Comparison of ENCODE assay signal across 26 cellular contexts in genomic region chr5:107796797-107797196, GRCh38.
DNase-seq lines count a peak whose midpoint lies in the region; ATAC-seq, FAIRE-seq and TF ChIP-seq lines count a peak whose summit lies in the region.
"Had no signal": no experiment of that assay in that cellular context is flagged by ENCODE, and none has a peak within 500 bp of the region (broad histone marks: within the 10 kb centered on the region; RNA-seq: fewer than 3 reads in every experiment).

No MANE protein-coding gene starts in this region.

- peak; percentile 35 for TF ChIP-seq CTCF in AG09309 (IDR thresholded peaks at IDR 0.05; ENCODE audit: control insufficient read depth, insufficient read depth, low read depth, low read length, missing control alignments)
- TF ChIP-seq CTCF in HCT116 (IDR thresholded peaks at IDR 0.05 in 2 of 3, conservative IDR thresholded peaks at IDR 0.05 in 1 of 3; ENCODE audit: borderline replicate concordance in 1 of 3, insufficient read depth in 1 of 3, low read depth in 2 of 3, low read length in 2 of 3), result peak in 2 of 3 experiments; percentile 15 to 25; a peak in 2 of 6 replicates
- peak; percentile 10 for TF ChIP-seq CTCF in astrocyte (IDR thresholded peaks at IDR 0.05; ENCODE audit: insufficient read depth, low read depth, low read length)

- H3K9me3 ChIP-seq in HCT116 (ENCODE audit: control insufficient read depth in 1 of 2, insufficient read depth in 1 of 2, low read depth in 1 of 2, low read length in 2 of 2), result no peaks in the 10 kb centered on the region
- H3K9me3 ChIP-seq in astrocyte (ENCODE audit: insufficient read depth, low read depth, low read length), result no peaks in the 10 kb centered on the region

- intact Hi-C loops in HCT116 (cut with micrococcal nuclease) (no loop called here), left cardiac atrium (cut with DNase I) (no loop called here)

- H3K4me1 Mint-ChIP-seq in astrocyte (ENCODE audit: low read depth, unreplicated experiment), result no peaks in the 10 kb centered on the region
- H3K4me1 Mint-ChIP-seq: CD14-positive monocyte, naive B cell had no signal

- no peak overlapping the region for H3K27ac ChIP-seq in HCT116 (ENCODE audit: low read depth, low read length)
- H3K27ac ChIP-seq in astrocyte (ENCODE audit: low read depth, low read length), result no peak overlapping the region

- H3K27ac Mint-ChIP-seq in astrocyte (ENCODE audit: unreplicated experiment), result no peak overlapping the region
- H3K27ac Mint-ChIP-seq: naive B cell had no signal

- H3K9me3 Mint-ChIP-seq in astrocyte (ENCODE audit: unreplicated experiment), result peaks cover 11% of the 10 kb centered on the region

- POLR2A ChIA-PET in HCT116 (lab: Charles Lee), result no interaction called here

- CTCF ChIA-PET in HCT116 (lab: Charles Lee), result interaction anchor here (1.0 kb wide), 1 partner anchor 10 kb away, joined by 3 read pairs; no protein-coding TSS in a partner anchor

- H4K20me1 ChIP-seq in HCT116 (ENCODE audit: insufficient read depth) (no peaks in the 10 kb centered on the region), astrocyte (ENCODE audit: insufficient read depth, low read length) (no peaks in the 10 kb centered on the region)

- FAIRE-seq in astrocyte (lab: Jason Lieb, UNC), result no peak
- FAIRE-seq: A204.1 had no signal

- peaks cover 2% of the 10 kb centered on the region for H3K27me3 Mint-ChIP-seq in astrocyte (ENCODE audit: low read depth, unreplicated experiment)

- DNase-seq in AG09309 (ENCODE audit: low read depth) (no peak), HCT116 (ENCODE audit: low read depth, low spot score) (no peak), astrocyte (ENCODE audit: low read depth) (no peak), hepatic stellate cell (ENCODE audit: low spot score) (peak; percentile 14), left cardiac atrium (no peak)
- no peak for DNase-seq in activated CD4-positive, alpha-beta T cell treated with anti-CD3 and anti-CD28 coated beads, Interleukin-2, amount 50 U/mL, for 4 hours
- DNase-seq: activated CD4-positive, alpha-beta T cell treated with anti-CD3 and anti-CD28 coated beads for 1 hour; activated naive CD4-positive, alpha-beta T cell treated with Interleukin-2 at 50 U/mL for 16 hours; activated T-cell treated with anti-CD3 and anti-CD28 coated beads, Interleukin-2, amount 50 U/mL, for 48 hours; amygdala; cerebellar nuclear complex; mesendoderm; MV-4-11; naive B cell; NCI-H187 treated with DMSO at 0.1 percent for 48 hours; occipital lobe; retina; SHP77 treated with DMSO at 0.1 percent for 48 hours; stimulated activated CD4-positive, alpha-beta T cell treated with anti-CD3 and anti-CD28 coated beads, Interleukin-12 subunit alpha, Interleukin-12 subunit beta, amount 100 ng/mL, for 4 hours; stimulated activated CD4-positive, alpha-beta T cell treated with anti-CD3 and anti-CD28 coated beads, Interleukin-4, amount 100 ng/mL, for 4 hours; stimulated activated naive CD8-positive, alpha-beta T cell treated with anti-CD3 and anti-CD28 coated beads, Interleukin-15, Interleukin-2, amounts not matched to agents 100 U/mL and 50 U/mL, for 24 hours had no signal

- H3K4me1 ChIP-seq in HCT116 (ENCODE audit: control insufficient read depth in 1 of 2, insufficient read depth in 2 of 2, low read length in 2 of 2) (no peaks in the 10 kb centered on the region), astrocyte (ENCODE audit: insufficient read depth, low read length) (no peaks in the 10 kb centered on the region)

- H3K36me3 Mint-ChIP-seq in astrocyte (ENCODE audit: low read depth, unreplicated experiment), result no peaks in the 10 kb centered on the region
- H3K36me3 Mint-ChIP-seq: CD14-positive monocyte, naive B cell had no signal

- RAD21 ChIA-PET in HCT116 (lab: Charles Lee; ENCODE audit: low non-redundant PET in 1 of 2, low total read pairs in 2 of 2, uncharacterized antibody in 2 of 2, unreplicated experiment in 2 of 2), result no interaction called here

- no TSS peak for BruUV-seq in HCT116 (replicated peaks; lab: Mats Ljungman, UMichigan)

- TF ChIP-seq RAD21 in HCT116 (IDR thresholded peaks at IDR 0.05; ENCODE audit: low read depth), result no peak

- no peak for TF ChIP-seq POLR2A in HCT116 (IDR thresholded peaks at IDR 0.05; ENCODE audit: borderline replicate concordance, extremely low read depth, insufficient read depth, insufficient read length)

- H3K4me2 ChIP-seq in HCT116 (ENCODE audit: low read length) (no peak overlapping the region), astrocyte (ENCODE audit: low read length) (no peak overlapping the region)

- H3K4me3 Mint-ChIP-seq in astrocyte (ENCODE audit: unreplicated experiment), result no peak overlapping the region
- H3K4me3 Mint-ChIP-seq: CD14-positive monocyte had no signal

- H3K9ac ChIP-seq in HCT116 (ENCODE audit: low read length) (no peak overlapping the region), astrocyte (ENCODE audit: low read length) (no peak overlapping the region)

- H3K4me3 ChIP-seq in AG09309 (ENCODE audit: control insufficient read depth, low read depth, low read length) (no peak overlapping the region), HCT116 (replicated peaks in 1 of 2; ENCODE audit: low read depth in 1 of 2, low read length in 2 of 2) (no peak overlapping the region), astrocyte (ENCODE audit: insufficient read depth, low read depth, low read length) (no peak overlapping the region)

- H3K9me2 ChIP-seq in HCT116 (ENCODE audit: insufficient read depth), result no peaks in the 10 kb centered on the region

- H3K27me3 ChIP-seq in HCT116 (ENCODE audit: insufficient read depth, low read length) (no peaks in the 10 kb centered on the region), astrocyte (ENCODE audit: insufficient read depth, low read length) (no peaks in the 10 kb centered on the region)

- H3K79me2 ChIP-seq in HCT116 (ENCODE audit: insufficient read depth, low read length), result no peaks in the 10 kb centered on the region
- H3K79me2 ChIP-seq in astrocyte (ENCODE audit: insufficient read depth, low read length), result no peaks in the 10 kb centered on the region

- no peaks in the 10 kb centered on the region for H3K36me3 ChIP-seq in HCT116 (ENCODE audit: control insufficient read depth in 1 of 2, insufficient read depth in 2 of 2, low read length in 2 of 2)
- H3K36me3 ChIP-seq in astrocyte (ENCODE audit: insufficient read depth, low read length), result no peaks in the 10 kb centered on the region

- ATAC-seq in HCT116 (no peak), left cardiac atrium (no peak), HG02642 (IDR thresholded peaks at IDR 0.05; ENCODE audit: poor library complexity, unreplicated experiment) (no peak), GM19351 (IDR thresholded peaks at IDR 0.05; ENCODE audit: unreplicated experiment) (no peak)
- ATAC-seq: esophagus mucosa; stimulated activated naive CD8-positive, alpha-beta T cell treated with anti-CD3 and anti-CD28 coated beads, Interleukin-15, Interleukin-2, amounts not matched to agents 100 U/mL and 50 U/mL, for 24 hours had no signal

- no peak overlapping the region for H2AFZ ChIP-seq in HCT116 (ENCODE audit: low read depth, low read length, poor library complexity, severe bottlenecking)
- no peak overlapping the region for H2AFZ ChIP-seq in astrocyte (ENCODE audit: low read depth, low read length)

TF ChIP-seq in HCT116, 20 proteins besides CTCF, POLR2A, EP300 and RAD21 (continues in another document):
- no peak for TF ChIP-seq REST (IDR thresholded peaks at IDR 0.05; ENCODE audit: low read depth)
- TF ChIP-seq ELF1 (IDR thresholded peaks at IDR 0.05; ENCODE audit: borderline replicate concordance, low read depth), result no peak
- no peak for TF ChIP-seq POLR2AphosphoS5 (IDR thresholded peaks at IDR 0.05; ENCODE audit: low read depth, low read length)
- TF ChIP-seq EZH2 (IDR thresholded peaks at IDR 0.05), result no peak
- TF ChIP-seq, protein P1, sequence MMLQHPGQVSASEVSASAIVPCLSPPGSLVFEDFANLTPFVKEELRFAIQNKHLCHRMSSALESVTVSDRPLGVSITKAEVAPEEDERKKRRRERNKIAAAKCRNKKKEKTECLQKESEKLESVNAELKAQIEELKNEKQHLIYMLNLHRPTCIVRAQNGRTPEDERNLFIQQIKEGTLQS (IDR thresholded peaks at IDR 0.05), result no peak
- TF ChIP-seq SP1 (IDR thresholded peaks at IDR 0.05; ENCODE audit: low read depth), result no peak
- no peak for TF ChIP-seq TCF7L2 (IDR thresholded peaks at IDR 0.05; ENCODE audit: borderline replicate concordance, extremely low read depth, insufficient read depth, insufficient read length)
- TF ChIP-seq SRF (IDR thresholded peaks at IDR 0.05; ENCODE audit: low read depth), result no peak
- TF ChIP-seq CBX3 (IDR thresholded peaks at IDR 0.05; ENCODE audit: low read depth), result no peak
- TF ChIP-seq JUND (IDR thresholded peaks at IDR 0.05), result no peak
- TF ChIP-seq YY1 (IDR thresholded peaks at IDR 0.05; ENCODE audit: extremely low read depth, insufficient replicate concordance, low read depth, low read length), result no peak
- TF ChIP-seq SIN3A (IDR thresholded peaks at IDR 0.05; ENCODE audit: low read depth), result no peak
- TF ChIP-seq MAX (IDR thresholded peaks at IDR 0.05), result no peak
- TF ChIP-seq EZH2phosphoT487 (IDR thresholded peaks at IDR 0.05; ENCODE audit: borderline replicate concordance), result no peak
